ENCODE assay signal across 1 cellular context in the genomic region with DNA sequence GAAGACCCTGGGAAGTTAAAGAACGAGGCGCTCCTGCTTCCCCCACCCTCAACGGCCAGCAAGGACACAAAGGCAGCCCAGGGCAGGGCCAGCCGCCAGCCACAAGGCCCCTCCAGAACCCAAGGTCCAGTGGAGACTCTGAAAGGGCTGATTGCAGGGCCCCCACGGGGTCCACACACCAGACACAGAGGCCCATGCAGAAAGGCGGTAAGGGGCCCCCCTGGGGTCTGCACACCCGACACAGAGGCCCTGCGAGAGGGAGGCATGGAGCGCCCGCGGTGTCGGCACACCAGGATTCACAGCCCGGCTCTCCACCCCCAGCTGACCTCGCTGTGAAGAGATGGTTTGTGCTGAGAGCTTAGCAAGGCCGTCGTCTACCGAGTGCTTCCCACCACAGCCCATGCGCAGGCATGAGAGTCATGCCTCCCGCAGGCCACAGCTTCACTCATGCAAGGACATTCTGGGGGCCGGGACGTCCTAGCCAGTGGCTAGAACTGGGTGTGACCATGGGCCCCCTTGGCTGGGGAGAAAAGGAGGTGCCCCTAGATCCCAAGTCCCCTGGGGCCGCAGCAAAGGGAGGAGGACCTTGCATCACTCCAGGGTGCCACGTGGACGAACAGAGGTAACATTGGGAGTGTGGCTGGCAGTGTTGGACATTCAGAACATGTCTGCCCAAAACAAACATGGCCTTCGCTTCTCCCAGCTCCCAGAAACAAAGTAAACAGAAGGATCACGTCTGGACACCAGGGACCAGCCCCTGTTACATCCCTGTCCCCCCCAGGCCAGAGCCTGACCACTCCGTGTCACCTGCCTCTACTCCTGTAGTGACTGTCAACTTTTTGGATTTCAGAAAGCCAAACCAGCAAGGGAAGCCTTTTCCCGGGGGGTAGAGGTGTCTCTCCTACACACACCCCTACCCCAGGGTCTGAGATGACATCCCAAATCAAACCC.
TF ChIP-seq lines count a peak whose summit lies in the region.

No MANE protein-coding gene starts in this region.

TF ChIP-seq in GM23338, 12 proteins besides CTCF, POLR2A, EP300 and RAD21 (continued from another document):
- TF ChIP-seq, protein P1, sequence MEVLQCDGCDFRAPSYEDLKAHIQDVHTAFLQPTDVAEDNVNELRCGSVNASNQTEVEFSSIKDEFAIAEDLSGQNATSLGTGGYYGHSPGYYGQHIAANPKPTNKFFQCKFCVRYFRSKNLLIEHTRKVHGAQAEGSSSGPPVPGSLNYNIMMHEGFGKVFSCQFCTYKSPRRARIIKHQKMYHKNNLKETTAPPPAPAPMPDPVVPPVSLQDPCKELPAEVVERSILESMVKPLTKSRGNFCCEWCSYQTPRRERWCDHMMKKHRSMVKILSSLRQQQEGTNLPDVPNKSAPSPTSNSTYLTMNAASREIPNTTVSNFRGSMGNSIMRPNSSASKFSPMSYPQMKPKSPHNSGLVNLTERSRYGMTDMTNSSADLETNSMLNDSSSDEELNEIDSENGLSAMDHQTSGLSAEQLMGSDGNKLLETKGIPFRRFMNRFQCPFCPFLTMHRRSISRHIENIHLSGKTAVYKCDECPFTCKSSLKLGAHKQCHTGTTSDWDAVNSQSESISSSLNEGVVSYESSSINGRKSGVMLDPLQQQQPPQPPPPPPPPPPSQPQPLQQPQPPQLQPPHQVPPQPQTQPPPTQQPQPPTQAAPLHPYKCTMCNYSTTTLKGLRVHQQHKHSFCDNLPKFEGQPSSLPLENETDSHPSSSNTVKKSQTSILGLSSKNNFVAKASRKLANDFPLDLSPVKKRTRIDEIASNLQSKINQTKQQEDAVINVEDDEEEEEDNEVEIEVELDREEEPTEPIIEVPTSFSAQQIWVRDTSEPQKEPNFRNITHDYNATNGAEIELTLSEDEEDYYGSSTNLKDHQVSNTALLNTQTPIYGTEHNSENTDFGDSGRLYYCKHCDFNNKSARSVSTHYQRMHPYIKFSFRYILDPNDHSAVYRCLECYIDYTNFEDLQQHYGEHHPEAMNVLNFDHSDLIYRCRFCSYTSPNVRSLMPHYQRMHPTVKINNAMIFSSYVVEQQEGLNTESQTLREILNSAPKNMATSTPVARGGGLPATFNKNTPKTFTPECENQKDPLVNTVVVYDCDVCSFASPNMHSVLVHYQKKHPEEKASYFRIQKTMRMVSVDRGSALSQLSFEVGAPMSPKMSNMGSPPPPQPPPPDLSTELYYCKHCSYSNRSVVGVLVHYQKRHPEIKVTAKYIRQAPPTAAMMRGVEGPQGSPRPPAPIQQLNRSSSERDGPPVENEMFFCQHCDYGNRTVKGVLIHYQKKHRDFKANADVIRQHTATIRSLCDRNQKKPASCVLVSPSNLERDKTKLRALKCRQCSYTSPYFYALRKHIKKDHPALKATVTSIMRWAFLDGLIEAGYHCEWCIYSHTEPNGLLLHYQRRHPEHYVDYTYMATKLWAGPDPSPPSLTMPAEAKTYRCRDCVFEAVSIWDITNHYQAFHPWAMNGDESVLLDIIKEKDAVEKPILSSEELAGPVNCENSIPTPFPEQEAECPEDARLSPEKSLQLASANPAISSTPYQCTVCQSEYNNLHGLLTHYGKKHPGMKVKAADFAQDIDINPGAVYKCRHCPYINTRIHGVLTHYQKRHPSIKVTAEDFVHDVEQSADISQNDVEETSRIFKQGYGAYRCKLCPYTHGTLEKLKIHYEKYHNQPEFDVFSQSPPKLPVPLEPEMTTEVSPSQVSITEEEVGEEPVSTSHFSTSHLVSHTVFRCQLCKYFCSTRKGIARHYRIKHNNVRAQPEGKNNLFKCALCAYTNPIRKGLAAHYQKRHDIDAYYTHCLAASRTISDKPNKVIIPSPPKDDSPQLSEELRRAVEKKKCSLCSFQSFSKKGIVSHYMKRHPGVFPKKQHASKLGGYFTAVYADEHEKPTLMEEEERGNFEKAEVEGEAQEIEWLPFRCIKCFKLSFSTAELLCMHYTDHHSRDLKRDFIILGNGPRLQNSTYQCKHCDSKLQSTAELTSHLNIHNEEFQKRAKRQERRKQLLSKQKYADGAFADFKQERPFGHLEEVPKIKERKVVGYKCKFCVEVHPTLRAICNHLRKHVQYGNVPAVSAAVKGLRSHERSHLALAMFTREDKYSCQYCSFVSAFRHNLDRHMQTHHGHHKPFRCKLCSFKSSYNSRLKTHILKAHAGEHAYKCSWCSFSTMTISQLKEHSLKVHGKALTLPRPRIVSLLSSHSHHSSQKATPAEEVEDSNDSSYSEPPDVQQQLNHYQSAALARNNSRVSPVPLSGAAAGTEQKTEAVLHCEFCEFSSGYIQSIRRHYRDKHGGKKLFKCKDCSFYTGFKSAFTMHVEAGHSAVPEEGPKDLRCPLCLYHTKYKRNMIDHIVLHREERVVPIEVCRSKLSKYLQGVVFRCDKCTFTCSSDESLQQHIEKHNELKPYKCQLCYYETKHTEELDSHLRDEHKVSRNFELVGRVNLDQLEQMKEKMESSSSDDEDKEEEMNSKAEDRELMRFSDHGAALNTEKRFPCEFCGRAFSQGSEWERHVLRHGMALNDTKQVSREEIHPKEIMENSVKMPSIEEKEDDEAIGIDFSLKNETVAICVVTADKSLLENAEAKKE (CRISPR knock-in tag; IDR thresholded peaks at IDR 0.05), result no peak
- no peak for TF ChIP-seq CREB1 (CRISPR knock-in tag; IDR thresholded peaks at IDR 0.05; ENCODE audit: low read depth)
- no peak for TF ChIP-seq NANOG (IDR thresholded peaks at IDR 0.05; ENCODE audit: borderline replicate concordance)
- no peak for TF ChIP-seq STAT1 (IDR thresholded peaks at IDR 0.05; ENCODE audit: unreplicated experiment)
- no peak for TF ChIP-seq POLR2AphosphoS5 (IDR thresholded peaks at IDR 0.05; ENCODE audit: low read depth)
- no peak for TF ChIP-seq JUNB (IDR thresholded peaks at IDR 0.05; ENCODE audit: unreplicated experiment)
